11 cellular contexts compared by ENCODE assay signal in the genomic region with DNA sequence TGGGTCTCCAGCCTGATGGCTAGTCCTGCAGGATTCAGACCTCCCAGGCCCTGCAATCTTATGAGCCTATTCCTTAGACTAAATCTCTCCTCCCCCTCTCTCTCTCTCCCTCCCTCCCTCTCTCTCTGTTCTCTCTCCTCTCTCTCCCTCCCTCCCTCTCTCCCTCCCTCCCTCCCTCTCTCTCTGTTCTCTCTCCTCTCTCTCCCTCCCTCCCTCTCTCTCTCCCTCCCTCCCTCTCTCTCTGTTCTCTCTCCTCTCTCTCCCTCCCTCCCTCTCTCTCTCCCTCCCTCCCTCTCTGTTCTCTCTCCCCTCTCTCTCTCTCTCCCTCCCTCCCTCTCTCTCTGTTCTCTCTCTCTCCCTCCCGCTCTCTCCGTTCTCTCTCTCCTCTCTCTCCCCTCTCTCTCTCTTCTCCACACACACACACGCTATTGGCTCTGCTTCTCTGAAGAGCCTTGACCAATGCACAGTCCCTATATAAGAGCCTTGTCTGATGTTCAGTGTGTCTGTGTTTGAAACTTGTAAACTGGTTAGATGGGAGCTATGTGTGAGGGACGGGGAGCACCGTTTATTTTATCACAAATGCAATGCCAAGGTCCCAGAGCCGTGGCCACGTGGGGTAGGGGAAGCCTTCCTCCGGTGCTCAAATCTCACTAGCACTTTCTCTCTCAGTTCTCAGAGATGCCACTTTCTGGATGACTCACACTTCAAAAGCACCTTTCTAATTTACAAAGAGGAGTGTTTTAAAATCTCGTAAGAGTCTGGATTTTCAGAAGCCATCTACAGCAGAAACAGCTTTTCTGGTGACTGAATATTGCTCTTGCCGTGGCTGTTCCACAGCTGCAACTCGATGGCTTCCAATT. TPM values are rescaled to one million over a fixed set of nuclear protein-coding genes. Genes with fewer than 3 reads are reported as not detected.
DNase-seq lines count a peak whose midpoint lies in the region; ATAC-seq, FAIRE-seq and TF ChIP-seq lines count a peak whose summit lies in the region.
"Had no signal": no experiment of that assay in that cellular context is flagged by ENCODE, and none has a peak within 500 bp of the region (broad histone marks: within the 10 kb centered on the region; RNA-seq: fewer than 3 reads in every experiment).

No MANE protein-coding gene starts in this region.

- peak overlapping the region; percentile 60 for H3K27ac Mint-ChIP-seq in activated CD4-positive, alpha-beta memory T cell treated with anti-CD3 and anti-CD28 coated beads for 36 hours
- H3K27ac Mint-ChIP-seq in CD14-positive monocyte = no peak overlapping the region

- H3K9me3 Mint-ChIP-seq in activated CD4-positive, alpha-beta memory T cell treated with anti-CD3 and anti-CD28 coated beads for 36 hours = peaks cover 20% of the 10 kb centered on the region
- H3K9me3 Mint-ChIP-seq in CD14-positive monocyte = peaks cover 6 to 41% (median 24%) of the 10 kb centered on the region in 7 donors

- ATAC-seq in HG02973 (IDR thresholded peaks at IDR 0.05; ENCODE audit: unreplicated experiment) = peak; percentile 88
- peak; percentile 39 for ATAC-seq in stimulated activated naive CD8-positive, alpha-beta T cell treated with anti-CD3 and anti-CD28 coated beads, Interleukin-15, Interleukin-2, amounts not matched to agents 100 U/mL and 50 U/mL, for 24 hours

- H3K4me3 Mint-ChIP-seq in activated CD4-positive, alpha-beta memory T cell treated with anti-CD3 and anti-CD28 coated beads for 36 hours = no peak overlapping the region
- H3K4me3 Mint-ChIP-seq in CD14-positive monocyte = no peak overlapping the region
- H3K4me3 Mint-ChIP-seq: central memory CD8-positive, alpha-beta T cell had no signal

- peaks cover 6% of the 10 kb centered on the region for H3K36me3 Mint-ChIP-seq in activated CD4-positive, alpha-beta memory T cell treated with anti-CD3 and anti-CD28 coated beads for 36 hours
- H3K36me3 Mint-ChIP-seq in CD14-positive monocyte = no peaks in the 10 kb centered on the region

- no peak for FAIRE-seq in urothelium cell line (lab: Jason Lieb, UNC)
- FAIRE-seq: keratinocyte had no signal

- peaks cover 18% of the 10 kb centered on the region for H3K27me3 Mint-ChIP-seq in activated CD4-positive, alpha-beta memory T cell treated with anti-CD3 and anti-CD28 coated beads for 36 hours
- H3K27me3 Mint-ChIP-seq in CD14-positive monocyte (ENCODE audit: low read depth in 3 of 3) = peaks cover 3 to 11% (median 5%) of the 10 kb centered on the region in 3 donors

- CTCF ChIA-PET in activated CD4-positive, alpha-beta memory T cell treated with anti-CD3 and anti-CD28 coated beads for 36 hours (lab: Charles Lee) = interaction anchor here (1.3 to 3.1 kb wide), 4 partner anchors 15 to 44 kb away, joined by 6 to 22 read pairs (median 12); no protein-coding TSS in a partner anchor

- POLR2A ChIA-PET in activated CD4-positive, alpha-beta memory T cell treated with anti-CD3 and anti-CD28 coated beads for 36 hours (lab: Charles Lee) = no interaction called here

- intact Hi-C loops in activated CD4-positive, alpha-beta memory T cell treated with anti-CD3 and anti-CD28 coated beads for 36 hours (cut with micrococcal nuclease) = loop anchor here (5.0 kb wide), 2 partner anchors 125 to 405 kb away; no protein-coding TSS in a partner anchor
- intact Hi-C loops in CD14-positive monocyte (cut with micrococcal nuclease) = no loop called here

- H3K4me1 Mint-ChIP-seq in activated CD4-positive, alpha-beta memory T cell treated with anti-CD3 and anti-CD28 coated beads for 36 hours (ENCODE audit: low read depth) = peaks cover 13% of the 10 kb centered on the region
- no peaks in the 10 kb centered on the region for H3K4me1 Mint-ChIP-seq in CD14-positive monocyte
- H3K4me1 Mint-ChIP-seq: central memory CD8-positive, alpha-beta T cell had no signal

- peak; percentile 23 to 31 for DNase-seq in activated CD4-positive, alpha-beta T cell treated with anti-CD3 and anti-CD28 coated beads for 24 hours (ENCODE audit: low read depth in 2 of 2)
- no peak for DNase-seq in activated CD4-positive, alpha-beta T cell treated with anti-CD3 and anti-CD28 coated beads, Interleukin-2, amount 50 U/mL, for 1 hour
- peak; percentile 76 for DNase-seq in activated CD4-positive, alpha-beta memory T cell treated with anti-CD3 and anti-CD28 coated beads for 36 hours
- DNase-seq in stimulated activated naive CD8-positive, alpha-beta T cell treated with anti-CD3 and anti-CD28 coated beads, Interleukin-15, Interleukin-2, amounts not matched to agents 100 U/mL and 50 U/mL, for 24 hours = no peak
- DNase-seq in CD14-positive monocyte (ENCODE audit: low spot score) (no peak), urothelium cell line (ENCODE audit: low spot score) (no peak), NCI-H446 treated with DMSO at 0.1 percent for 48 hours (lab: John Stamatoyannopoulos, UW) (no peak)

- no peak for TF ChIP-seq CTCF in CD14-positive monocyte (IDR thresholded peaks at IDR 0.05)

RNA-seq across cellular contexts. Expression of gene PRLH, which starts 9.4 kb away (rescaled TPM):
- total RNA-seq in activated CD4-positive, alpha-beta memory T cell treated with anti-CD3 and anti-CD28 coated beads for 36 hours = not detected
- not detected for polyA plus RNA-seq in CD14-positive monocyte
- total RNA-seq: SJSA1 had no signal
- polyA plus RNA-seq: keratinocyte had no signal

RNA-seq across cellular contexts. Expression of gene RAB17, which starts 33.5 kb away (rescaled TPM):
- total RNA-seq in activated CD4-positive, alpha-beta memory T cell treated with anti-CD3 and anti-CD28 coated beads for 36 hours = not detected
- polyA plus RNA-seq in CD14-positive monocyte = under 1 TPM in 1 of 2 donors, not detected in 1; 0.13 TPM

Comparison
In these comparisons a context has a peak if more than half of its experiments do, and no peak if none do; other contexts are left out.
1. DNase-seq: peak in activated CD4-positive, alpha-beta T cell treated with anti-CD3 and anti-CD28 coated beads for 24 hours (2 of 2) and activated CD4-positive, alpha-beta memory T cell treated with anti-CD3 and anti-CD28 coated beads for 36 hours (single experiment); none in activated CD4-positive, alpha-beta T cell treated with anti-CD3 and anti-CD28 coated beads, Interleukin-2, amount 50 U/mL, for 1 hour (single experiment), stimulated activated naive CD8-positive, alpha-beta T cell treated with anti-CD3 and anti-CD28 coated beads, Interleukin-15, Interleukin-2, amounts not matched to agents 100 U/mL and 50 U/mL, for 24 hours (single experiment), CD14-positive monocyte (single experiment), urothelium cell line (single experiment) and NCI-H446 treated with DMSO at 0.1 percent for 48 hours (single experiment).